Comparison of ENCODE assay signal across 8 cellular contexts in the genomic region with DNA sequence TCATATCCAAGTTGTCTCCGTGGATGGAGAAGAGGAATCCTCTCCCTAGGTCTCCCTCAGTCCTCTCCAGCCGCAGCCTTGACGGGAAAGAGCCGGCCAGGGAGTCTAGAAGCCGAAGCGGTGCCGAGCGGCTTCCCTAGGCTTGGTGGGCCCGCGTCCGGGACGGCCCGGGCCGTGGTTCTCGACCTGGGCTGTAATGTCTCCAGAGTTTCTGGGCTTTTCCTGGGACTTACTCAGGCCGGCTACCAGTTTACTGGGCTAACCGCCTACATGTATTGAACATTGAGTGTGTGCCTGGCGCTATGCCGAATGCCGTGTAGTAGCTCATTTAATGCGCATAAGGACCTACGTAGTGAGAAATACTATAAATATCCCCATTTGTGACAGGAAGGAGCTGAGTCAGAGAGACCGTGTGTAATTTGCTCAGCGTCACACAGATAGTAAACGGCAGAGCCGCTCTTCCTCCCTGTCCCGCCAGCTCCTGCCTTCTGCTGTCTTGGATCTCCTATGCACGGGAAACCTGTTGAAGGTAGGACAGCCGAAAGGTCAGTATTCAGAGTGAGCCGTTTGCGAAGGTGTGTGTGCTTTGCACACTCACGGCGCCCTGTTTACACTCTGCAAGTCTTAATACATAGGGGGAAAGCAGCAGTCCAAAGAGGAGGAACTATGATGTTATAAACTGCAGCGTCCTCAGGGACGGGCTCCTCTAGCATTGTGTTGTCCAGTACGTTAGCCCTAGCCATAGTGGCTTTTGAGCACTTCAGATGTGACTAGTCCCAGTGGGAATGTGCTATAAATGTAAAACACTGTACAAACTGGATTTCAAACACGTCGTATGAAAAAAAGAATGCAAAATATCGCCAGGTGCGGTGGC. TPM values are rescaled to one million over a fixed set of nuclear protein-coding genes. Genes with fewer than 3 reads are reported as not detected.
DNase-seq lines count a peak whose midpoint lies in the region; ATAC-seq and TF ChIP-seq lines count a peak whose summit lies in the region.

No MANE protein-coding gene starts in this region.

- peaks cover 36% of the 10 kb centered on the region for H3K36me3 ChIP-seq in MG63

- TF ChIP-seq CTCF in retinal pigment epithelial cell (conservative IDR thresholded peaks at IDR 0.05; ENCODE audit: low read depth, low read length) = no peak

- 9% methylated on average over 40 of the region's 40 CpGs for WGBS in right cardiac atrium

- DNase-seq in GM04504 (ENCODE audit: low read depth) = peak; percentile 65
- peak; percentile 94 for DNase-seq in HCEC 1CT
- peak; percentile 87 for DNase-seq in MG63
- DNase-seq in SKM-1 (lab: John Stamatoyannopoulos, UW; ENCODE audit: unreplicated experiment) = peak; percentile 74
- peak in 35 of 56 donors; percentile 11 to 78 (median 39) for DNase-seq in amygdala (lab: John Stamatoyannopoulos, UW)
- peak; percentile 71 to 84 (median 78) for DNase-seq in right cardiac atrium
- DNase-seq in retinal pigment epithelial cell (ENCODE audit: low read depth) = peak; percentile 33
- DNase-seq in NCI-H446 treated with DMSO at 0.1 percent for 48 hours (lab: John Stamatoyannopoulos, UW) = no peak

- intact Hi-C loops in right cardiac atrium (cut with DNase I) = loop anchor here in 1 of 4 donors (5.0 kb wide), 1 partner anchor 52 kb away; no protein-coding TSS in a partner anchor

- ATAC-seq in right cardiac atrium = peak; percentile 74 to 81

- peak overlapping the region; percentile 93 for H3K4me3 ChIP-seq in MG63
- peak overlapping the region; percentile 81 for H3K4me3 ChIP-seq in right cardiac atrium (ENCODE audit: low read length)
- peak overlapping the region; percentile 89 for H3K4me3 ChIP-seq in retinal pigment epithelial cell (ENCODE audit: low read length)

- H3K4me1 ChIP-seq in right cardiac atrium (ENCODE audit: control insufficient read depth, insufficient read depth, low read length) = no peaks in the 10 kb centered on the region

- no peaks in the 10 kb centered on the region for H3K27me3 ChIP-seq in MG63
- H3K27me3 ChIP-seq in right cardiac atrium (ENCODE audit: control insufficient read depth, insufficient read depth) = no peaks in the 10 kb centered on the region

- peak overlapping the region; percentile 95 for H3K27ac ChIP-seq in right cardiac atrium (ENCODE audit: low read length)

- no peaks in the 10 kb centered on the region for H3K9me3 ChIP-seq in MG63
- H3K9me3 ChIP-seq in right cardiac atrium (ENCODE audit: control insufficient read depth, low read length) = no peaks in the 10 kb centered on the region

RNA-seq across cellular contexts. Expression of a gene that starts 0.7 kb away (rescaled TPM):
- total RNA-seq in MG63 (2014; rRNA removed; shearing (Covaris generic); ENCODE audit: low replicate concordance) = 45.1 and 82.9 TPM in 2 replicates
- total RNA-seq in right cardiac atrium = 1 to 10 TPM in 3 of 4 donors, under 1 TPM in 1; 0.81 to 2.7 (median 2.1) TPM
- 1.2 TPM for polyA plus RNA-seq in right cardiac atrium

RNA-seq across cellular contexts. Expression of a gene that starts 14.4 kb away (rescaled TPM):
- 0.79 and 1.3 TPM in 2 replicates for total RNA-seq in MG63 (2014; rRNA removed; shearing (Covaris generic); ENCODE audit: low replicate concordance)
- total RNA-seq in right cardiac atrium = 1 to 10 TPM; 2.9 to 4.7 (median 4.3) TPM
- polyA plus RNA-seq in right cardiac atrium = 2.9 TPM

RNA-seq across cellular contexts. Expression of a gene that starts 22.9 kb away (rescaled TPM):
- total RNA-seq in MG63 (2014; rRNA removed; shearing (Covaris generic); ENCODE audit: low replicate concordance) = 1.1 TPM in 1 of 2 replicates, not detected in the other
- total RNA-seq in right cardiac atrium = 100 to 1,000 TPM; 191 to 390 (median 276) TPM
- 283 TPM for polyA plus RNA-seq in right cardiac atrium

RNA-seq across cellular contexts. Expression of a gene that starts 28.2 kb away (rescaled TPM):
- 29.5 and 65.1 TPM in 2 replicates for total RNA-seq in MG63 (2014; rRNA removed; shearing (Covaris generic); ENCODE audit: low replicate concordance)
- 10 to 100 TPM; 36.4 to 41.8 (median 40.7) TPM for total RNA-seq in right cardiac atrium
- polyA plus RNA-seq in right cardiac atrium = 16.6 TPM

RNA-seq across cellular contexts. Expression of a gene that starts 45.4 kb away (rescaled TPM):
- 114 and 149 TPM in 2 replicates for total RNA-seq in MG63 (2014; rRNA removed; shearing (Covaris generic); ENCODE audit: low replicate concordance)
- 10 to 100 TPM; 70.6 to 87.3 (median 81.7) TPM for total RNA-seq in right cardiac atrium
- polyA plus RNA-seq in right cardiac atrium = 21.0 TPM

Comparison
In these comparisons a context has a peak if more than half of its experiments do, and no peak if none do; other contexts are left out.
1. RNA of a gene that starts 0.7 kb away (total RNA-seq): 45.1 to 82.9 TPM in MG63; 0.81 to 2.7 TPM in right cardiac atrium; every median in the first group is over 10 times any median in the second.
2. RNA of a gene that starts 22.9 kb away (total RNA-seq): 191 to 390 TPM in right cardiac atrium; 1.1 TPM in MG63; every median in the first group is over 10 times any median in the second.
3. Peak in every context shown above with its lines, with median percentiles within 50 percentile points of each other: H3K4me3 ChIP-seq.